ENCODE assay signal across 1 cellular context in genomic region chr22:36486619-36487384, GRCh38.
TF ChIP-seq lines count a peak whose summit lies in the region.

No MANE protein-coding gene starts in this region.

TF ChIP-seq in Ishikawa, 13 proteins besides CTCF, POLR2A, EP300 and RAD21 (continued from another document):
- TF ChIP-seq MAX (IDR thresholded peaks at IDR 0.05): no peak
- TF ChIP-seq CREB1 (IDR thresholded peaks at IDR 0.05; ENCODE audit: low read depth): no peak
- TF ChIP-seq EGR1 (IDR thresholded peaks at IDR 0.05): no peak
